9 cellular contexts compared by ENCODE assay signal in genomic region chr3:194265996-194266657, GRCh38.
DNase-seq lines count a peak whose midpoint lies in the region; ATAC-seq and TF ChIP-seq lines count a peak whose summit lies in the region.
"Had no signal": no experiment of that assay in that cellular context is flagged by ENCODE, and none has a peak within 500 bp of the region (broad histone marks: within the 10 kb centered on the region; RNA-seq: fewer than 3 reads in every experiment).

No MANE protein-coding gene starts in this region.

- no peaks in the 10 kb centered on the region for H3K36me3 ChIP-seq in heart right ventricle
- H3K36me3 ChIP-seq: BE2C had no signal

- no peaks in the 10 kb centered on the region for H3K36me3 Mint-ChIP-seq in natural killer cell treated with Interleukin-12 subunit alpha and Interleukin-12 subunit beta and Interleukin-15 and Interleukin-18, amount 100 ng/mL, for 72 hours
- no peaks in the 10 kb centered on the region for H3K36me3 Mint-ChIP-seq in stimulated activated memory B cell treated with anti-CD40 and anti-IgM and Interleukin-4, amounts not matched to agents 10 μg/mL and 1 μg/mL and 100 μg/mL, for 72 hours

- H3K27me3 ChIP-seq in heart right ventricle: no peaks in the 10 kb centered on the region
- H3K27me3 ChIP-seq: BE2C had no signal

- peak overlapping the region in 1 of 10 donors; percentile 12 for H3K4me3 ChIP-seq in heart right ventricle
- peak overlapping the region; percentile 49 for H3K4me3 ChIP-seq in coronary artery

- peaks cover 37 to 74% (median 67%) of the 10 kb centered on the region in 9 donors for H3K4me1 ChIP-seq in heart right ventricle

- H3K27me3 Mint-ChIP-seq in natural killer cell treated with Interleukin-12 subunit alpha and Interleukin-12 subunit beta and Interleukin-15 and Interleukin-18, amount 100 ng/mL, for 72 hours: peaks cover 0 to 6% of the 10 kb centered on the region in 2 donors
- H3K27me3 Mint-ChIP-seq in stimulated activated memory B cell treated with anti-CD40 and anti-IgM and Interleukin-4, amounts not matched to agents 10 μg/mL and 1 μg/mL and 100 μg/mL, for 72 hours: peaks cover 37% of the 10 kb centered on the region

- H3K27ac ChIP-seq in heart right ventricle: peak overlapping the region in 9 of 10 donors; percentile 70 to 93 (median 85)
- H3K27ac ChIP-seq in coronary artery: peak overlapping the region in 1 of 2 donors; percentile 53

- no peaks in the 10 kb centered on the region for H3K9me3 Mint-ChIP-seq in natural killer cell treated with Interleukin-12 subunit alpha and Interleukin-12 subunit beta and Interleukin-15 and Interleukin-18, amount 100 ng/mL, for 72 hours
- H3K9me3 Mint-ChIP-seq in stimulated activated memory B cell treated with anti-CD40 and anti-IgM and Interleukin-4, amounts not matched to agents 10 μg/mL and 1 μg/mL and 100 μg/mL, for 72 hours: no peaks in the 10 kb centered on the region

- no peak overlapping the region for H3K27ac Mint-ChIP-seq in natural killer cell treated with Interleukin-12 subunit alpha and Interleukin-12 subunit beta and Interleukin-15 and Interleukin-18, amount 100 ng/mL, for 72 hours
- no peak overlapping the region for H3K27ac Mint-ChIP-seq in stimulated activated memory B cell treated with anti-CD40 and anti-IgM and Interleukin-4, amounts not matched to agents 10 μg/mL and 1 μg/mL and 100 μg/mL, for 72 hours

- no peaks in the 10 kb centered on the region for H3K9me3 ChIP-seq in heart right ventricle
- H3K9me3 ChIP-seq: BE2C had no signal

- H3K4me3 Mint-ChIP-seq in natural killer cell treated with Interleukin-12 subunit alpha and Interleukin-12 subunit beta and Interleukin-15 and Interleukin-18, amount 100 ng/mL, for 72 hours: no peak overlapping the region
- H3K4me3 Mint-ChIP-seq in stimulated activated memory B cell treated with anti-CD40 and anti-IgM and Interleukin-4, amounts not matched to agents 10 μg/mL and 1 μg/mL and 100 μg/mL, for 72 hours: no peak overlapping the region

- DNase-seq in heart right ventricle: peak in 1 of 2 donors; percentile 1
- DNase-seq in left ventricle myocardium superior: no peak
- DNase-seq in coronary artery (ENCODE audit: low spot score): peak; percentile 28
- DNase-seq in natural killer cell treated with Interleukin-12 subunit alpha and Interleukin-12 subunit beta and Interleukin-15 and Interleukin-18, amount 100 ng/mL, for 72 hours (ENCODE audit: low spot score): peak; percentile 22
- DNase-seq in ureter (ENCODE audit: low spot score): peak; percentile 27
- DNase-seq in left colon: no peak
- no peak for DNase-seq in NCI-H524 (lab: John Stamatoyannopoulos, UW)

- ATAC-seq in heart right ventricle (no peak), left ventricle myocardium superior (no peak), left colon (no peak)
- no peak for ATAC-seq in natural killer cell treated with Interleukin-12 subunit alpha and Interleukin-12 subunit beta and Interleukin-15 and Interleukin-18, amount 100 ng/mL, for 72 hours
- ATAC-seq in stimulated activated memory B cell treated with anti-CD40 and anti-IgM and Interleukin-4, amounts not matched to agents 10 μg/mL and 1 μg/mL and 100 μg/mL, for 72 hours: no peak

- H3K4me1 Mint-ChIP-seq in natural killer cell treated with Interleukin-12 subunit alpha and Interleukin-12 subunit beta and Interleukin-15 and Interleukin-18, amount 100 ng/mL, for 72 hours (ENCODE audit: low read depth in 2 of 2): peaks cover 11 to 26% of the 10 kb centered on the region in 2 donors
- peaks cover 16% of the 10 kb centered on the region for H3K4me1 Mint-ChIP-seq in stimulated activated memory B cell treated with anti-CD40 and anti-IgM and Interleukin-4, amounts not matched to agents 10 μg/mL and 1 μg/mL and 100 μg/mL, for 72 hours

- TF ChIP-seq CTCF in heart right ventricle (IDR thresholded peaks at IDR 0.05): no peak
- no peak for TF ChIP-seq CTCF in coronary artery (IDR thresholded peaks at IDR 0.05)

- intact Hi-C loops in heart right ventricle (cut with DNase I): loop anchor here in 2 of 10 donors (5.0 kb wide), 1 partner anchor 264 kb away; no protein-coding TSS in a partner anchor
- intact Hi-C loops in left ventricle myocardium superior (cut with micrococcal nuclease): no loop called here
- intact Hi-C loops in left colon (cut with DNase I, micrococcal nuclease): loop anchor here (5.0 to 10.0 kb wide), 2 partner anchors 121 to 129 kb away; partner anchors contain the start of gene HES1 (in 1 of the 2)

- WGBS in heart right ventricle, 2 donors: 73 to 76% methylated on average over 7 of the region's 7 CpGs

Comparison
In these comparisons a context has a peak if more than half of its experiments do, and no peak if none do; other contexts are left out.
1. DNase-seq: peak in coronary artery (single experiment), natural killer cell treated with Interleukin-12 subunit alpha and Interleukin-12 subunit beta and Interleukin-15 and Interleukin-18, amount 100 ng/mL, for 72 hours (single experiment) and ureter (single experiment); none in left ventricle myocardium superior (single experiment), left colon (0 of 2) and NCI-H524 (0 of 2).